25 cellular contexts compared by ENCODE assay signal in genomic region chr16:27539636-27540035, GRCh38.
"Had no signal": no experiment of that assay in that cellular context is flagged by ENCODE, and none has a peak within 500 bp of the region (broad histone marks: within the 10 kb centered on the region; RNA-seq: fewer than 3 reads in every experiment).

No MANE protein-coding gene starts in this region.

- FAIRE-seq: bronchial epithelial cell had no signal

- ATAC-seq: activated naive CD8-positive, alpha-beta T cell treated with anti-CD3 and anti-CD28 coated beads, Interleukin-2, amount 50 U/mL, for 24 hours; body of pancreas had no signal

- H3K4me3 Mint-ChIP-seq: activated naive CD4-positive, alpha-beta T cell treated with anti-CD3 and anti-CD28 coated beads, Interleukin-2, amount 50 U/mL, for 24 hours; activated naive CD8-positive, alpha-beta T cell treated with anti-CD3 and anti-CD28 coated beads, Interleukin-2, amount 50 U/mL, for 24 hours; IgD-negative memory B cell had no signal

- DNase-seq: activated CD4-positive, CD25-positive, alpha-beta regulatory T cell; activated naive CD8-positive, alpha-beta T cell treated with anti-CD3 and anti-CD28 coated beads, Interleukin-2, amount 50 U/mL, for 24 hours; activated T-cell treated with anti-CD3 and anti-CD28 coated beads for 4 hours; activated T-cell treated with anti-CD3 and anti-CD28 coated beads, Interleukin-2, amount 50 U/mL, for 48 hours; amniotic stem cell; body of pancreas; central memory CD4-positive, alpha-beta T cell; MG63; NCI-H1092 treated with DMSO at 0.1 percent for 48 hours; NCI-H1417 treated with DMSO at 0.1 percent for 48 hours; NCI-H1694; NCI-H2081; NCI-H510A treated with DMSO at 0.1 percent for 48 hours; NCI-H69; NK-92 treated with Interleukin-12 subunit alpha and Interleukin-12 subunit beta, amount 100 ng/mL, for 24 hours; Peyer's patch; Right ventricle myocardium superior; SJCRH30; SK-N-SH had no signal

- H3K9me3 ChIP-seq: ascending aorta, body of pancreas, MG63, Peyer's patch, SJCRH30, SK-N-SH had no signal

- H3K27me3 Mint-ChIP-seq: activated naive CD4-positive, alpha-beta T cell treated with anti-CD3 and anti-CD28 coated beads, Interleukin-2, amount 50 U/mL, for 24 hours; activated naive CD8-positive, alpha-beta T cell treated with anti-CD3 and anti-CD28 coated beads, Interleukin-2, amount 50 U/mL, for 24 hours; IgD-negative memory B cell had no signal

- H3K27ac Mint-ChIP-seq: activated naive CD4-positive, alpha-beta T cell treated with anti-CD3 and anti-CD28 coated beads, Interleukin-2, amount 50 U/mL, for 24 hours; activated naive CD8-positive, alpha-beta T cell treated with anti-CD3 and anti-CD28 coated beads, Interleukin-2, amount 50 U/mL, for 24 hours had no signal

- H3K4me2 ChIP-seq: SK-N-SH had no signal

- H3K9me3 Mint-ChIP-seq: activated naive CD4-positive, alpha-beta T cell treated with anti-CD3 and anti-CD28 coated beads, Interleukin-2, amount 50 U/mL, for 24 hours; activated naive CD8-positive, alpha-beta T cell treated with anti-CD3 and anti-CD28 coated beads, Interleukin-2, amount 50 U/mL, for 24 hours had no signal

- H3K27me3 ChIP-seq: ascending aorta, body of pancreas, MG63, Peyer's patch, SJCRH30 had no signal

- H3K4me3 ChIP-seq: ascending aorta, body of pancreas, MG63, Peyer's patch, SJCRH30 had no signal

- H3K4me1 ChIP-seq: ascending aorta, body of pancreas, Peyer's patch, SJCRH30 had no signal

- H3K27ac ChIP-seq: ascending aorta, body of pancreas, Peyer's patch, RWPE1, SJCRH30, VCaP had no signal

- H3K9ac ChIP-seq: SK-N-SH had no signal
